ENCODE assay signal across 9 cellular contexts in the genomic region with DNA sequence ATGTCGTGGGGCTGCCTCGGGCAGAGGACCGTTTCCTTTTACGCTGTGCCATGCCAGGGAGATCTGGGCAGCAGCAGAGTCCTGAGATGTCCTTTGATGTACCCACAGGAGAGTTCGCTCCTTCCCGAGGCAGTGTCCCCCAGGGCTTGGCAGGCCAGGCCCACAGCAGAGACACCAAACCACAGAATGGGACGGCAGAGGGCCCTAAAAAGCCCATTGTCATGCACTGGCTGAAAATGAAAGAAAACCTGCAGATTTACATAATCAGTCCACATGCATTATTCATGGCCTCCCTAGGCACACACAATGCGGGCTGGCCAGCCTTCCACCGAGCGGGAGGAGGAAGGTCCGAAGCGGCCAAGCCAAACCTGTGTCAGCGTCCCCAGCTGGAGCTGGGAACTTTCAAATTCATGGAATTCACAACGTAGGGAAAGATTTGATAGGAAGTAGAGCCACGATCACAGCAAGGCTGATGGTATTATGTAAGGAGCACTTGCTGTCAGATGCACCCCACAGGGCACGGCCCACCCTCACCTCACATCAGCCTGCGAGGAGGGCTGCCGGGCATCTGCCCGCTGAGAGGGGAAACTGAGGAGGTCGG. TPM values are rescaled to one million over a fixed set of nuclear protein-coding genes. Genes with fewer than 3 reads are reported as not detected.
A peak's percentile ranks its signal among the peaks of the same experiment; 100 is the strongest.
DNase-seq lines count a peak whose midpoint lies in the region; ATAC-seq and TF ChIP-seq lines count a peak whose summit lies in the region.
"Had no signal": no experiment of that assay in that cellular context is flagged by ENCODE, and none has a peak within 500 bp of the region (broad histone marks: within the 10 kb centered on the region; RNA-seq: fewer than 3 reads in every experiment).

No MANE protein-coding gene starts in this region.

- no peaks in the 10 kb centered on the region for H3K4me1 ChIP-seq in naive thymus-derived CD4-positive, alpha-beta T cell (ENCODE audit: control insufficient read depth in 2 of 2, insufficient read depth in 2 of 2, low read length in 2 of 2)
- H3K4me1 ChIP-seq in tibial artery, result peaks cover 0 to 11% (median 5%) of the 10 kb centered on the region in 4 donors

- no peaks in the 10 kb centered on the region for H3K36me3 ChIP-seq in naive thymus-derived CD4-positive, alpha-beta T cell (ENCODE audit: control insufficient read depth in 2 of 3, insufficient read depth in 3 of 3, low read length in 3 of 3)
- H3K36me3 ChIP-seq in tibial artery, result no peaks in the 10 kb centered on the region

- no peaks in the 10 kb centered on the region for H3K27me3 Mint-ChIP-seq in brain
- H3K27me3 Mint-ChIP-seq in naive thymus-derived CD4-positive, alpha-beta T cell, result peaks cover 14 to 51% (median 27%) of the 10 kb centered on the region in 5 donors

- H3K27ac Mint-ChIP-seq in brain, result peak overlapping the region; percentile 83 to 97 (median 90)
- no peak overlapping the region for H3K27ac Mint-ChIP-seq in naive thymus-derived CD4-positive, alpha-beta T cell

- CTCF ChIA-PET in naive thymus-derived CD4-positive, alpha-beta T cell (lab: Charles Lee), result interaction anchor here (1.0 kb wide), 1 partner anchor 47 kb away, joined by 3 read pairs; no protein-coding TSS in a partner anchor

- H3K9me3 Mint-ChIP-seq in brain, result peaks cover 0 to 3% (median 0%) of the 10 kb centered on the region in 5 experiments
- H3K9me3 Mint-ChIP-seq in naive thymus-derived CD4-positive, alpha-beta T cell, result peaks cover 0 to 2% (median 0%) of the 10 kb centered on the region in 11 donors

- peak overlapping the region; percentile 46 for H3K4me3 ChIP-seq in GM12864 (ENCODE audit: low read depth, low read length)
- no peak overlapping the region for H3K4me3 ChIP-seq in naive thymus-derived CD4-positive, alpha-beta T cell (ENCODE audit: low read length)
- H3K4me3 ChIP-seq in tibial artery, result no peak overlapping the region

- ATAC-seq in HG02885 (IDR thresholded peaks at IDR 0.05; ENCODE audit: poor library complexity, unreplicated experiment) (peak; percentile 69), HG03342 (IDR thresholded peaks at IDR 0.05; ENCODE audit: unreplicated experiment) (no peak), HG03460 (IDR thresholded peaks at IDR 0.05; ENCODE audit: unreplicated experiment) (no peak), HG03175 (IDR thresholded peaks at IDR 0.05; ENCODE audit: unreplicated experiment) (no peak)
- peak; percentile 67 for ATAC-seq in naive thymus-derived CD4-positive, alpha-beta T cell

- H3K4me1 Mint-ChIP-seq in brain, result peaks cover 76% of the 10 kb centered on the region
- peaks cover 0 to 22% (median 10%) of the 10 kb centered on the region in 7 donors for H3K4me1 Mint-ChIP-seq in naive thymus-derived CD4-positive, alpha-beta T cell

- no peak overlapping the region for H3K27ac ChIP-seq in naive thymus-derived CD4-positive, alpha-beta T cell (ENCODE audit: low read depth, low read length)
- no peak overlapping the region for H3K27ac ChIP-seq in tibial artery

- intact Hi-C loops in naive thymus-derived CD4-positive, alpha-beta T cell (cut with micrococcal nuclease), result loop anchor here in 1 of 2 donors (10.0 kb wide), 1 partner anchor 50 kb away; a partner anchor contains a TSS
- intact Hi-C loops in tibial artery (cut with DNase I; ENCODE audit: low total_unique reads), result no loop called here

- H3K36me3 Mint-ChIP-seq in brain, result no peaks in the 10 kb centered on the region
- no peaks in the 10 kb centered on the region for H3K36me3 Mint-ChIP-seq in naive thymus-derived CD4-positive, alpha-beta T cell

- POLR2A ChIA-PET in naive thymus-derived CD4-positive, alpha-beta T cell (lab: Charles Lee), result no interaction called here

- TF ChIP-seq CTCF in GM12864 (IDR thresholded peaks at IDR 0.05; ENCODE audit: low read depth, low read length, missing control alignments) (no peak), brain (conservative IDR thresholded peaks at IDR 0.05) (no peak), tibial artery (IDR thresholded peaks at IDR 0.05) (no peak)

- DNase-seq in GM12864 (ENCODE audit: low read depth) (peak; percentile 15), tibial artery (no peak)
- DNase-seq in naive thymus-derived CD4-positive, alpha-beta T cell, result no peak
- DNase-seq: activated CD4-positive, alpha-beta T cell treated with anti-CD3 and anti-CD28 coated beads, Interleukin-2, amount 50 U/mL, for 4 hours had no signal

- H3K9me3 ChIP-seq in naive thymus-derived CD4-positive, alpha-beta T cell (ENCODE audit: control insufficient read depth in 2 of 3, low read length in 3 of 3), result no peaks in the 10 kb centered on the region
- H3K9me3 ChIP-seq in tibial artery, result no peaks in the 10 kb centered on the region

- H3K4me3 Mint-ChIP-seq in brain, result peak overlapping the region; percentile 68 to 82 (median 75)
- H3K4me3 Mint-ChIP-seq in naive thymus-derived CD4-positive, alpha-beta T cell, result peak overlapping the region in 6 of 10 donors; percentile 22 to 83 (median 45)

- no peaks in the 10 kb centered on the region for H3K27me3 ChIP-seq in naive thymus-derived CD4-positive, alpha-beta T cell (ENCODE audit: control insufficient read depth in 2 of 2, insufficient read depth in 2 of 2, low read length in 2 of 2)
- no peaks in the 10 kb centered on the region for H3K27me3 ChIP-seq in tibial artery

RNA-seq across cellular contexts. Expression of a gene that starts 25.3 kb away (rescaled TPM):
- polyA plus RNA-seq in brain (ENCODE audit: insufficient read depth, low read depth, low replicate concordance), result 109 TPM
- total RNA-seq in naive thymus-derived CD4-positive, alpha-beta T cell, result 100 to 1,000 TPM in 1 of 5 experiments, 10 to 100 TPM in 4; 29.9 to 258 (median 82.6) TPM
- 10 to 100 TPM; 21.0 to 30.2 TPM for polyA plus RNA-seq in naive thymus-derived CD4-positive, alpha-beta T cell

RNA-seq across cellular contexts. Expression of a gene that starts 53.8 kb away (rescaled TPM):
- polyA plus RNA-seq in brain (ENCODE audit: insufficient read depth, low read depth, low replicate concordance), result not detected
- total RNA-seq in naive thymus-derived CD4-positive, alpha-beta T cell, result 1 to 10 TPM in 2 of 5 experiments, under 1 TPM in 3; 0.12 to 3.0 (median 0.65) TPM
- polyA plus RNA-seq in naive thymus-derived CD4-positive, alpha-beta T cell, result not detected

Comparison
In these comparisons a context has a peak if more than half of its experiments do, and no peak if none do; other contexts are left out.
1. ATAC-seq: peak in HG02885 (single experiment) and naive thymus-derived CD4-positive, alpha-beta T cell (single experiment); none in HG03342 (single experiment), HG03460 (single experiment) and HG03175 (single experiment).
2. H3K27ac Mint-ChIP-seq: peak in brain (5 of 5); none in naive thymus-derived CD4-positive, alpha-beta T cell (0 of 9).